1 cellular context compared by ENCODE assay signal in the genomic region with DNA sequence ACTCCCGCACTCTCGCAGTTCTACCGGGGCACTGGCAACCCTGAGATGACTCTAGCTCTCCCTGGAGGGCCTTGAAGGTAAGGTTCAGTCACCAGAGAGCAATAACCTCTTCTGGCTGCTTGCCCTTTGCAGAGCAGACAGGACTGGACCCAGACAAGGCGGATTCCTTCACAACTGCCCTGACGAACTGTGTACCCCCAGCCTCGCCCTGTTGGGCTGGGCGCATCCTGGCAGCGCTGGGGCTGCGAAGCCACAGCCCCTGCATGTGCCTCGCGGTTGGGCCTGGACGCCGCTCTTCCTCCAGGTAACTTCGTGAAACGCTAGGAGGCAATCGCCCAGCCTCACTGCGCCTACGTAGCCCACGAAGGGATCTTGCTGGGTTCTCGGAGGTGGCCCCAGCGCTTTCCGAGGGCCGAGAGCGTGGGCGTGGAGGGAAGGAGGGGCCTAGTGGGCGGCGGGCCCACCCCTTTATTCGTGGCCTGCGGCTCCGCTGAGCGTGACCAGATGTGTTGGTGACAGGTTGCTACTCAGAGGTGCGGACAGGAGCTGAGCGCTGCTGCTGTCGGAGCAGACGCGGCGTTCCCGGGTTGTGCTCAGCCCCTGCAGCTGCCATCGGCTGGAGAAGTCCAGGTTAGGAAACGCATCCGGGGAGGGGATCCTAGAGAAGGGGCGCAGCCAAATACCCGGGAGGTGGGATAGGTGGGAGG.
TF ChIP-seq lines count a peak whose summit lies in the region.

No MANE protein-coding gene starts in this region.

TF ChIP-seq in SK-N-SH treated with all-trans-retinoic acid at 6 μM for 48 hours, 23 proteins besides CTCF, POLR2A, EP300 and RAD21 (continued from another document):
- TF ChIP-seq, protein P1, sequence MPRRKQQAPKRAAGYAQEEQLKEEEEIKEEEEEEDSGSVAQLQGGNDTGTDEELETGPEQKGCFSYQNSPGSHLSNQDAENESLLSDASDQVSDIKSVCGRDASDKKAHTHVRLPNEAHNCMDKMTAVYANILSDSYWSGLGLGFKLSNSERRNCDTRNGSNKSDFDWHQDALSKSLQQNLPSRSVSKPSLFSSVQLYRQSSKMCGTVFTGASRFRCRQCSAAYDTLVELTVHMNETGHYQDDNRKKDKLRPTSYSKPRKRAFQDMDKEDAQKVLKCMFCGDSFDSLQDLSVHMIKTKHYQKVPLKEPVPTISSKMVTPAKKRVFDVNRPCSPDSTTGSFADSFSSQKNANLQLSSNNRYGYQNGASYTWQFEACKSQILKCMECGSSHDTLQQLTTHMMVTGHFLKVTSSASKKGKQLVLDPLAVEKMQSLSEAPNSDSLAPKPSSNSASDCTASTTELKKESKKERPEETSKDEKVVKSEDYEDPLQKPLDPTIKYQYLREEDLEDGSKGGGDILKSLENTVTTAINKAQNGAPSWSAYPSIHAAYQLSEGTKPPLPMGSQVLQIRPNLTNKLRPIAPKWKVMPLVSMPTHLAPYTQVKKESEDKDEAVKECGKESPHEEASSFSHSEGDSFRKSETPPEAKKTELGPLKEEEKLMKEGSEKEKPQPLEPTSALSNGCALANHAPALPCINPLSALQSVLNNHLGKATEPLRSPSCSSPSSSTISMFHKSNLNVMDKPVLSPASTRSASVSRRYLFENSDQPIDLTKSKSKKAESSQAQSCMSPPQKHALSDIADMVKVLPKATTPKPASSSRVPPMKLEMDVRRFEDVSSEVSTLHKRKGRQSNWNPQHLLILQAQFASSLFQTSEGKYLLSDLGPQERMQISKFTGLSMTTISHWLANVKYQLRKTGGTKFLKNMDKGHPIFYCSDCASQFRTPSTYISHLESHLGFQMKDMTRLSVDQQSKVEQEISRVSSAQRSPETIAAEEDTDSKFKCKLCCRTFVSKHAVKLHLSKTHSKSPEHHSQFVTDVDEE (CRISPR knock-in tag; IDR thresholded peaks at IDR 0.05): no peak
- TF ChIP-seq RARB (CRISPR knock-in tag; IDR thresholded peaks at IDR 0.05): no peak
